Comparison of ENCODE assay signal across 1 cellular context in the genomic region with DNA sequence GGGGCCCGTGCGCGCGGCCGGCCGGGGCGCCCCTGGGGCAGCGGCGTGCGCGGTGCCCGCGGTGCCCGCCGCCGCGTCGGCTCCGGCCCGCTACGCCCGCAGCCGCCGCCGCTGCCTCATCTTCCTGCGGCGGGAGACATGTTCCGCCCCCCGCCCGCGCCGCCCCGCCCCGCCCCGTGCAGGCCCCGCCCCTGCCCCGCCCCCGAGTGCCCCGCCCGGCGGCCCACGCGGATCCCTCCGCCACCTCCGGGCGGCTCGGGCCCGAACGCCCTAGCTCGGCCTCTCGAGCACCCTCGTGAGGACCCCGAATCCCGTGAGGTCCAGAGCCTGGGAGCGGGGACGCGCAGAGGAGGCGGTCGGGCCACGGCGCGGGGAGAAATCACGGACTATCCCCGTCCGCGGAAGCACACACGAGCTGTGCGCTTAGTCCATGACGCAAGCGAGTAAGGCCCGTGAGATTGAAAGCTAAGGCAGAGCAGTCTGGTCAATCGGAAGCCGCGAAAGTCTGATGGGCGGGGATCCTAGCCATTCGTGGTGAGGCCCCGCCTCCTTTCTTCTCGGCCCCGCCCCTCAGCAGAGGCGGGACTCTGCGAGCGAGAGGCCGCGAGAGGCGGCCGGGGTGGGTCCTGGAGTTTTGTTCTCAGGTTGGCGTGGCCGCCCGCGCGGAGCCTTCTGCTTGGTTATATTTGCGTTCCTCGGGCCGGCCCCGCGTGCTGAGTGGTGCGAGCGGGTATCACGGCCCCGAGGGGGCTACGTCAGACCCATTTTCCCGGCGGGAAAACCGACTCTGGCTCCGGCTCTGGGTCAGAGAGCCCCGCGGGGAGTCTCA.
A peak's percentile ranks its signal among the peaks of the same experiment; 100 is the strongest.
TF ChIP-seq lines count a peak whose summit lies in the region.

TSS of gene TCF3 (minus strand) at position 145 of the 829 bp plus-strand sequence. CDS start 2,367 bp downstream, outside the sequence.

TF ChIP-seq in K562, 482 proteins besides CTCF, POLR2A, EP300 and RAD21 (continued from another document and continues in another):
- TF ChIP-seq ATF1 (CRISPR knock-in tag; IDR thresholded peaks at IDR 0.05) (peak; percentile 82), ATF1 (tag; IDR thresholded peaks at IDR 0.05) (peak; percentile 99), C11orf30 (IDR thresholded peaks at IDR 0.05; ENCODE audit: low read depth) (peak; percentile 35; the same call in 1 of the 2 replicates), PHF20 (IDR thresholded peaks at IDR 0.05; ENCODE audit: partially characterized antibody) (peak; percentile 52), ASH1L (IDR thresholded peaks at IDR 0.05; ENCODE audit: borderline replicate concordance, low read depth, partially characterized antibody) (peak; percentile 94), ZNF583 (CRISPR knock-in tag; IDR thresholded peaks at IDR 0.05) (no peak), PREB (CRISPR knock-in tag; IDR thresholded peaks at IDR 0.05) (no peak), PML (IDR thresholded peaks at IDR 0.05; ENCODE audit: low read length) (no peak), TRIM28 (IDR thresholded peaks at IDR 0.05) (no peak), USF1 (CRISPR knock-in tag; IDR thresholded peaks at IDR 0.05) (no peak), TAF15 (IDR thresholded peaks at IDR 0.05; ENCODE audit: low read depth, low read length) (no peak), GTF2F1 (IDR thresholded peaks at IDR 0.05; ENCODE audit: low read depth, low read length) (peak; percentile 52; the same call in 1 of the 2 replicates), SFPQ (IDR thresholded peaks at IDR 0.05; ENCODE audit: low read depth, low read length) (no peak), CHD2 (IDR thresholded peaks at IDR 0.05; ENCODE audit: low read depth, low read length) (peak; percentile 97), DPF2 (IDR thresholded peaks at IDR 0.05) (peak; percentile 62; the same call in 1 of the 2 replicates), MTF1 (CRISPR knock-in tag; IDR thresholded peaks at IDR 0.05; ENCODE audit: borderline replicate concordance) (no peak), GABPB1 (CRISPR knock-in tag; IDR thresholded peaks at IDR 0.05) (peak; percentile 80), EGR1 (conservative IDR thresholded peaks at IDR 0.05) (peak; percentile 97), HSF4 (CRISPR knock-in tag; IDR thresholded peaks at IDR 0.05; ENCODE audit: borderline replicate concordance) (no peak), HNRNPK (IDR thresholded peaks at IDR 0.05; ENCODE audit: low read depth, low read length, poor library complexity, severe bottlenecking) (no peak), RFX1 (IDR thresholded peaks at IDR 0.05) (no peak), SMAD1 (IDR thresholded peaks at IDR 0.05; ENCODE audit: low read depth, low read length, partially characterized antibody) (no peak), ZBTB11 (CRISPR knock-in tag; IDR thresholded peaks at IDR 0.05) (0 out of 6 replicates have a peak, but pooled peaks of 1 of the 3 experiments have one; percentile 19), ZNF143 (CRISPR knock-in tag; IDR thresholded peaks at IDR 0.05) (no peak), HNRNPLL (IDR thresholded peaks at IDR 0.05; ENCODE audit: low read depth, low read length, poor library complexity, severe bottlenecking) (peak; percentile 60), RBM17 (IDR thresholded peaks at IDR 0.05; ENCODE audit: borderline replicate concordance, low read depth, low read length) (no peak), HIVEP1 (CRISPR knock-in tag; IDR thresholded peaks at IDR 0.05) (no peak), RNF2 (IDR thresholded peaks at IDR 0.05) (no peak; the same call in none of the 2 replicates), TEAD1 (CRISPR knock-in tag; IDR thresholded peaks at IDR 0.05) (peak; percentile 49 to 59; a peak in 1 of 4 replicates), ZBTB2 (IDR thresholded peaks at IDR 0.05) (peak; percentile 23), ZC3H11A (IDR thresholded peaks at IDR 0.05; ENCODE audit: low read depth, low read length) (no peak), MEF2A (IDR thresholded peaks at IDR 0.05; ENCODE audit: control insufficient read depth, low read depth, low read length) (no peak; the same call in 1 of the 2 replicates), CEBPG (CRISPR knock-in tag; IDR thresholded peaks at IDR 0.05) (peak; percentile 94), CEBPG (tag; conservative IDR thresholded peaks at IDR 0.05 in 1 of 2, IDR thresholded peaks at IDR 0.05 in 1 of 2) (peak; percentile 96 to 99), MCM2 (IDR thresholded peaks at IDR 0.05; ENCODE audit: low read depth) (no peak), RUNX1 (IDR thresholded peaks at IDR 0.05; ENCODE audit: low read depth) (no peak), SUPT5H (IDR thresholded peaks at IDR 0.05) (peak; percentile 62; the same call in 1 of the 2 replicates), ZNF707 (CRISPR knock-in tag; conservative IDR thresholded peaks at IDR 0.05) (no peak)
- TF ChIP-seq, protein P1, sequence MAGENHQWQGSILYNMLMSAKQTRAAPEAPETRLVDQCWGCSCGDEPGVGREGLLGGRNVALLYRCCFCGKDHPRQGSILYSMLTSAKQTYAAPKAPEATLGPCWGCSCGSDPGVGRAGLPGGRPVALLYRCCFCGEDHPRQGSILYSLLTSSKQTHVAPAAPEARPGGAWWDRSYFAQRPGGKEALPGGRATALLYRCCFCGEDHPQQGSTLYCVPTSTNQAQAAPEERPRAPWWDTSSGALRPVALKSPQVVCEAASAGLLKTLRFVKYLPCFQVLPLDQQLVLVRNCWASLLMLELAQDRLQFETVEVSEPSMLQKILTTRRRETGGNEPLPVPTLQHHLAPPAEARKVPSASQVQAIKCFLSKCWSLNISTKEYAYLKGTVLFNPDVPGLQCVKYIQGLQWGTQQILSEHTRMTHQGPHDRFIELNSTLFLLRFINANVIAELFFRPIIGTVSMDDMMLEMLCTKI (IDR thresholded peaks at IDR 0.05; ENCODE audit: partially characterized antibody) = no peak
- TF ChIP-seq, protein P2, sequence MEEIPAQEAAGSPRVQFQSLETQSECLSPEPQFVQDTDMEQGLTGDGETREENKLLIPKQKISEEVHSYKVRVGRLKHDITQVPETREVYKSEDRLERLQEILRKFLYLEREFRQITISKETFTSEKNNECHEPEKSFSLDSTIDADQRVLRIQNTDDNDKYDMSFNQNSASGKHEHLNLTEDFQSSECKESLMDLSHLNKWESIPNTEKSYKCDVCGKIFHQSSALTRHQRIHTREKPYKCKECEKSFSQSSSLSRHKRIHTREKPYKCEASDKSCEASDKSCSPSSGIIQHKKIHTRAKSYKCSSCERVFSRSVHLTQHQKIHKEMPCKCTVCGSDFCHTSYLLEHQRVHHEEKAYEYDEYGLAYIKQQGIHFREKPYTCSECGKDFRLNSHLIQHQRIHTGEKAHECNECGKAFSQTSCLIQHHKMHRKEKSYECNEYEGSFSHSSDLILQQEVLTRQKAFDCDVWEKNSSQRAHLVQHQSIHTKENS (CRISPR knock-in tag; IDR thresholded peaks at IDR 0.05) = no peak
- TF ChIP-seq, protein P3, sequence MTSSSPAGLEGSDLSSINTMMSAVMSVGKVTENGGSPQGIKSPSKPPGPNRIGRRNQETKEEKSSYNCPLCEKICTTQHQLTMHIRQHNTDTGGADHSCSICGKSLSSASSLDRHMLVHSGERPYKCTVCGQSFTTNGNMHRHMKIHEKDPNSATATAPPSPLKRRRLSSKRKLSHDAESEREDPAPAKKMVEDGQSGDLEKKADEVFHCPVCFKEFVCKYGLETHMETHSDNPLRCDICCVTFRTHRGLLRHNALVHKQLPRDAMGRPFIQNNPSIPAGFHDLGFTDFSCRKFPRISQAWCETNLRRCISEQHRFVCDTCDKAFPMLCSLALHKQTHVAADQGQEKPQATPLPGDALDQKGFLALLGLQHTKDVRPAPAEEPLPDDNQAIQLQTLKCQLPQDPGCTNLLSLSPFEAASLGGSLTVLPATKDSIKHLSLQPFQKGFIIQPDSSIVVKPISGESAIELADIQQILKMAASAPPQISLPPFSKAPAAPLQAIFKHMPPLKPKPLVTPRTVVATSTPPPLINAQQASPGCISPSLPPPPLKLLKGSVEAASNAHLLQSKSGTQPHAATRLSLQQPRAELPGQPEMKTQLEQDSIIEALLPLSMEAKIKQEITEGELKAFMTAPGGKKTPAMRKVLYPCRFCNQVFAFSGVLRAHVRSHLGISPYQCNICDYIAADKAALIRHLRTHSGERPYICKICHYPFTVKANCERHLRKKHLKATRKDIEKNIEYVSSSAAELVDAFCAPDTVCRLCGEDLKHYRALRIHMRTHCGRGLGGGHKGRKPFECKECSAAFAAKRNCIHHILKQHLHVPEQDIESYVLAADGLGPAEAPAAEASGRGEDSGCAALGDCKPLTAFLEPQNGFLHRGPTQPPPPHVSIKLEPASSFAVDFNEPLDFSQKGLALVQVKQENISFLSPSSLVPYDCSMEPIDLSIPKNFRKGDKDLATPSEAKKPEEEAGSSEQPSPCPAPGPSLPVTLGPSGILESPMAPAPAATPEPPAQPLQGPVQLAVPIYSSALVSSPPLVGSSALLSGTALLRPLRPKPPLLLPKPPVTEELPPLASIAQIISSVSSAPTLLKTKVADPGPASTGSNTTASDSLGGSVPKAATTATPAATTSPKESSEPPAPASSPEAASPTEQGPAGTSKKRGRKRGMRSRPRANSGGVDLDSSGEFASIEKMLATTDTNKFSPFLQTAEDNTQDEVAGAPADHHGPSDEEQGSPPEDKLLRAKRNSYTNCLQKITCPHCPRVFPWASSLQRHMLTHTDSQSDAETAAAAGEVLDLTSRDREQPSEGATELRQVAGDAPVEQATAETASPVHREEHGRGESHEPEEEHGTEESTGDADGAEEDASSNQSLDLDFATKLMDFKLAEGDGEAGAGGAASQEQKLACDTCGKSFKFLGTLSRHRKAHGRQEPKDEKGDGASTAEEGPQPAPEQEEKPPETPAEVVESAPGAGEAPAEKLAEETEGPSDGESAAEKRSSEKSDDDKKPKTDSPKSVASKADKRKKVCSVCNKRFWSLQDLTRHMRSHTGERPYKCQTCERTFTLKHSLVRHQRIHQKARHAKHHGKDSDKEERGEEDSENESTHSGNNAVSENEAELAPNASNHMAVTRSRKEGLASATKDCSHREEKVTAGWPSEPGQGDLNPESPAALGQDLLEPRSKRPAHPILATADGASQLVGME (CRISPR knock-in tag; IDR thresholded peaks at IDR 0.05) = no peak
